ENCODE assay signal across 1 cellular context in genomic region chrX:15493118-15494082, GRCh38.
TF ChIP-seq lines count a peak whose summit lies in the region.

Gene PIR, minus strand, starts transcription at chrX:15493333. Its CDS starts 2,076 bp downstream, at chrX:15491257.

TF ChIP-seq in K562, 482 proteins besides CTCF, POLR2A, EP300 and RAD21 (continued from another document and continues in another):
- TF ChIP-seq SREBF1 (IDR thresholded peaks at IDR 0.05; ENCODE audit: borderline replicate concordance, low read depth, low read length) (peak; percentile 84; the same call in 1 of the 2 replicates), TAL1 (IDR thresholded peaks at IDR 0.05) (no peak), TEAD4 (IDR thresholded peaks at IDR 0.05; ENCODE audit: low read length) (no peak), TEAD4 (CRISPR knock-in tag; IDR thresholded peaks at IDR 0.05; ENCODE audit: borderline replicate concordance) (no peak), GTF3C2 (IDR thresholded peaks at IDR 0.05; ENCODE audit: borderline replicate concordance, extremely low read depth, insufficient read length) (no peak), ZBED1 (IDR thresholded peaks at IDR 0.05) (no peak), CBX5 (IDR thresholded peaks at IDR 0.05; ENCODE audit: borderline replicate concordance, low read depth) (no peak), ZNF212 (CRISPR knock-in tag; IDR thresholded peaks at IDR 0.05) (no peak), EHMT2 (IDR thresholded peaks at IDR 0.05) (no peak), CHD7 (IDR thresholded peaks at IDR 0.05; ENCODE audit: low read depth, low read length) (no peak), DACH1 (IDR thresholded peaks at IDR 0.05; ENCODE audit: partially characterized antibody) (no peak), HMGN3 (IDR thresholded peaks at IDR 0.05; ENCODE audit: borderline replicate concordance, extremely low read depth, insufficient read length, low read depth, low read length) (peak; percentile 69), TEAD2 (tag; IDR thresholded peaks at IDR 0.05) (peak; percentile 31; the same call in 1 of the 2 replicates), ZNF583 (CRISPR knock-in tag; IDR thresholded peaks at IDR 0.05) (no peak), USF2 (CRISPR knock-in tag; IDR thresholded peaks at IDR 0.05) (no peak), NEUROD1 (IDR thresholded peaks at IDR 0.05; ENCODE audit: borderline replicate concordance, low read depth, low read length, partially characterized antibody) (no peak), NFIX (CRISPR knock-in tag; IDR thresholded peaks at IDR 0.05; ENCODE audit: low read depth) (no peak), ATF4 (CRISPR knock-in tag; IDR thresholded peaks at IDR 0.05) (no peak), ZNF3 (CRISPR knock-in tag; IDR thresholded peaks at IDR 0.05) (no peak), SLC30A9 (CRISPR knock-in tag; IDR thresholded peaks at IDR 0.05) (no peak), TRIM25 (IDR thresholded peaks at IDR 0.05; ENCODE audit: borderline replicate concordance) (no peak), ZNF785 (CRISPR knock-in tag; IDR thresholded peaks at IDR 0.05) (no peak), TCF7L2 (IDR thresholded peaks at IDR 0.05; ENCODE audit: low read depth, low read length) (no peak), NR2F6 (CRISPR knock-in tag; IDR thresholded peaks at IDR 0.05) (no peak), ILK (tag; IDR thresholded peaks at IDR 0.05; ENCODE audit: borderline replicate concordance, low read depth) (no peak), EGR1 (conservative IDR thresholded peaks at IDR 0.05) (peak; percentile 42; the same call in 1 of the 2 replicates), KAT8 (IDR thresholded peaks at IDR 0.05; ENCODE audit: low read depth) (no peak), DIDO1 (tag; IDR thresholded peaks at IDR 0.05; ENCODE audit: low read depth) (no peak), MYC (IDR thresholded peaks at IDR 0.05; ENCODE audit: low read depth, low read length) (peak; percentile 45; the same call in 1 of the 2 replicates), MYC (CRISPR knock-in tag; IDR thresholded peaks at IDR 0.05; ENCODE audit: borderline replicate concordance, low read depth) (no peak), ZNF354B (CRISPR knock-in tag; IDR thresholded peaks at IDR 0.05) (no peak), SMARCB1 (IDR thresholded peaks at IDR 0.05; ENCODE audit: insufficient read length, low read depth) (no peak), AFF1 (IDR thresholded peaks at IDR 0.05; ENCODE audit: low read depth in 1 of 2, partially characterized antibody in 2 of 2) (no peak), NR0B1 (IDR thresholded peaks at IDR 0.05; ENCODE audit: partially characterized antibody) (no peak), ZNF41 (CRISPR knock-in tag; conservative IDR thresholded peaks at IDR 0.05) (no peak), RB1 (IDR thresholded peaks at IDR 0.05; ENCODE audit: low read depth) (peak; percentile 62; the same call in 1 of the 2 replicates), POLR2AphosphoS2 (IDR thresholded peaks at IDR 0.05; ENCODE audit: low read length) (no peak), TAF9B (IDR thresholded peaks at IDR 0.05; ENCODE audit: partially characterized antibody) (no peak), CBFB (CRISPR knock-in tag; IDR thresholded peaks at IDR 0.05) (no peak), ZFP1 (CRISPR knock-in tag; IDR thresholded peaks at IDR 0.05) (no peak)
